ENCODE assay signal across 9 cellular contexts in the genomic region with DNA sequence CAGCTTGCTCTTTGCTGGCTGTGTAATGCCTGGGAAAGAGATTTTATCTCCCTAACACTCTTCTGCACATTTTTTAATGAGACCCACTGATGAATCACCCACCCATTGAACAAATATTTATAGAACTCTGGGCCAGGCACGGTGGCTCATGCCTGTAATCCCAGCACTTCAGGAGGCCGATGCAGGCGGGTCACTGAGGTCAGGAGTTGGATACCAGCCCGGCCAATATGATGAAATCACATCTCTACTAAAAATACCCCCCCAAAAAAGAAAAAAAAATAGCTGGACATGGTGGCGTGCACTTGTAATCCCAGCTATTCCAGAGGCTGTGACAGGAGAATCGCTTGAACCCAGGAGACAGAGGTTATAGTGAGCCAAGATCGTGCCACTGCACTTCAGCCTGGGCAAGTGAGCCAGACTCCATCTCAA.
DNase-seq lines count a peak whose midpoint lies in the region; ATAC-seq and TF ChIP-seq lines count a peak whose summit lies in the region.
"Had no signal": no experiment of that assay in that cellular context is flagged by ENCODE, and none has a peak within 500 bp of the region (broad histone marks: within the 10 kb centered on the region; RNA-seq: fewer than 3 reads in every experiment).

No MANE protein-coding gene starts in this region.

- no peaks in the 10 kb centered on the region for H3K9me3 ChIP-seq in heart left ventricle

- peak; percentile 98 for DNase-seq in EL
- DNase-seq in amniotic epithelial cell (ENCODE audit: low read depth), result peak; percentile 91
- peak; percentile 67 to 87 (median 79) for DNase-seq in heart left ventricle
- DNase-seq in retinal pigment epithelial cell (ENCODE audit: low read depth), result peak; percentile 84
- no peak for DNase-seq in activated CD4-positive, alpha-beta T cell treated with anti-CD3 and anti-CD28 coated beads, Interleukin-2, amount 50 U/mL, for 48 hours
- DNase-seq in NCI-H2171 treated with DMSO at 0.1 percent for 48 hours (lab: John Stamatoyannopoulos, UW), result no peak
- DNase-seq: activated naive CD8-positive, alpha-beta T cell treated with anti-CD3 and anti-CD28 coated beads, Interleukin-2, amount 10 ng/mL, durations not matched to agents 7 days and 5 days had no signal

- H3K27me3 ChIP-seq in heart left ventricle, result no peaks in the 10 kb centered on the region

- H3K36me3 ChIP-seq in heart left ventricle, result no peaks in the 10 kb centered on the region

- peak overlapping the region; percentile 3 to 92 (median 72) for H3K27ac ChIP-seq in heart left ventricle

- H3K4me1 ChIP-seq in heart left ventricle, result peaks cover 0 to 80% (median 56%) of the 10 kb centered on the region in 12 donors

- TF ChIP-seq POLR2A in heart left ventricle (IDR thresholded peaks at IDR 0.05), result no peak

- intact Hi-C loops in heart left ventricle (cut with DNase I), result loop anchor here in 1 of 10 donors (5.0 kb wide), 1 partner anchor 289 kb away; a partner anchor contains a TSS

- no peak overlapping the region for H3K4me3 ChIP-seq in heart left ventricle
- no peak overlapping the region for H3K4me3 ChIP-seq in retinal pigment epithelial cell (ENCODE audit: low read length)

- TF ChIP-seq CTCF in heart left ventricle (IDR thresholded peaks at IDR 0.05) (no peak), retinal pigment epithelial cell (conservative IDR thresholded peaks at IDR 0.05; ENCODE audit: low read depth, low read length) (no peak)

- 20 to 27% (median 24%) methylated on average over 7 of the region's 7 CpGs for WGBS in heart left ventricle, 4 donors

- ATAC-seq in heart left ventricle (peak; percentile 19 to 69 (median 58)), GM21390 (IDR thresholded peaks at IDR 0.05; ENCODE audit: unreplicated experiment) (no peak), GM18858 (IDR thresholded peaks at IDR 0.05; ENCODE audit: unreplicated experiment) (no peak)

Comparison
In these comparisons a context has a peak if more than half of its experiments do, and no peak if none do; other contexts are left out.
1. DNase-seq: peak in EL (single experiment), amniotic epithelial cell (single experiment), heart left ventricle (5 of 5) and retinal pigment epithelial cell (single experiment); none in activated CD4-positive, alpha-beta T cell treated with anti-CD3 and anti-CD28 coated beads, Interleukin-2, amount 50 U/mL, for 48 hours (0 of 2) and NCI-H2171 treated with DMSO at 0.1 percent for 48 hours (single experiment).
2. ATAC-seq: peak in heart left ventricle (4 of 4); none in GM21390 (single experiment) and GM18858 (single experiment).